ENCODE assay signal across 8 cellular contexts in genomic region chr7:70647801-70648491, GRCh38.
A peak's percentile ranks its signal among the peaks of the same experiment; 100 is the strongest.
DNase-seq lines count a peak whose midpoint lies in the region; ATAC-seq and TF ChIP-seq lines count a peak whose summit lies in the region.

No MANE protein-coding gene starts in this region.

- H3K4me3 Mint-ChIP-seq in endothelial cell (ENCODE audit: unreplicated experiment) (peak overlapping the region; percentile 14), chondrocyte (ENCODE audit: unreplicated experiment) (no peak overlapping the region)

- H3K27me3 Mint-ChIP-seq in endothelial cell (ENCODE audit: unreplicated experiment), result peaks cover 6% of the 10 kb centered on the region
- H3K27me3 Mint-ChIP-seq in chondrocyte (ENCODE audit: low read depth), result no peaks in the 10 kb centered on the region

- peak; percentile 92 for ATAC-seq in HG02798 (IDR thresholded peaks at IDR 0.05; ENCODE audit: poor library complexity, unreplicated experiment)

- H3K4me1 Mint-ChIP-seq in endothelial cell (ENCODE audit: unreplicated experiment) (peaks cover 13% of the 10 kb centered on the region), chondrocyte (ENCODE audit: low read depth) (peaks cover 3% of the 10 kb centered on the region)

- peaks cover 12% of the 10 kb centered on the region for H3K36me3 Mint-ChIP-seq in endothelial cell (ENCODE audit: low read depth, unreplicated experiment)
- no peaks in the 10 kb centered on the region for H3K36me3 Mint-ChIP-seq in chondrocyte (ENCODE audit: low read depth)

- DNase-seq in GM13976 (ENCODE audit: low spot score), result peak; percentile 68
- peak; percentile 46 for DNase-seq in activated CD4-positive, CD25-positive, alpha-beta regulatory T cell treated with anti-CD3 and anti-CD28 coated beads, Interleukin-2, amount 50 U/mL, for 72 hours
- DNase-seq in endothelial cell (ENCODE audit: low spot score), result no peak
- peak; percentile 59 to 83 for DNase-seq in stimulated activated CD8-positive, alpha-beta memory T cell treated with anti-CD3 and anti-CD28 coated beads, Interleukin-4, amount 100 ng/mL, for 4 hours (ENCODE audit: low read depth in 2 of 2, low spot score in 1 of 2)
- DNase-seq in C1 segment of cervical spinal cord (lab: John Stamatoyannopoulos, UW), result no peak
- DNase-seq in retina, result no peak
- DNase-seq in chondrocyte (ENCODE audit: low spot score), result no peak

- TF ChIP-seq CTCF in GM13976 (IDR thresholded peaks at IDR 0.05; ENCODE audit: borderline replicate concordance, control extremely low read depth, extremely low read depth, insufficient read depth, missing control alignments) (no peak), endothelial cell (IDR thresholded peaks at IDR 0.05; ENCODE audit: unreplicated experiment) (no peak), chondrocyte (IDR thresholded peaks at IDR 0.05) (no peak)

- peaks cover 4% of the 10 kb centered on the region for H3K9me3 Mint-ChIP-seq in endothelial cell (ENCODE audit: unreplicated experiment)
- no peaks in the 10 kb centered on the region for H3K9me3 Mint-ChIP-seq in chondrocyte (ENCODE audit: low read depth)

- no peak overlapping the region for H3K27ac Mint-ChIP-seq in endothelial cell (ENCODE audit: unreplicated experiment)
- H3K27ac Mint-ChIP-seq in chondrocyte (ENCODE audit: unreplicated experiment), result no peak overlapping the region

- in situ Hi-C loops in GM13976 (cut with MboI; ENCODE audit: low sequenced_read_pairs, unreplicated experiment), result no loop called here

Comparison
In these comparisons a context has a peak if more than half of its experiments do, and no peak if none do; other contexts are left out.
1. DNase-seq: peak in GM13976 (single experiment), activated CD4-positive, CD25-positive, alpha-beta regulatory T cell treated with anti-CD3 and anti-CD28 coated beads, Interleukin-2, amount 50 U/mL, for 72 hours (single experiment) and stimulated activated CD8-positive, alpha-beta memory T cell treated with anti-CD3 and anti-CD28 coated beads, Interleukin-4, amount 100 ng/mL, for 4 hours (2 of 2); none in endothelial cell (single experiment), C1 segment of cervical spinal cord (0 of 14), retina (single experiment) and chondrocyte (single experiment).